In genomic region chr9:112248722-112249121, GRCh38 we compare ENCODE assay signal across 16 cellular contexts.
DNase-seq lines count a peak whose midpoint lies in the region; ATAC-seq, FAIRE-seq and TF ChIP-seq lines count a peak whose summit lies in the region.
"Had no signal": no experiment of that assay in that cellular context is flagged by ENCODE, and none has a peak within 500 bp of the region (broad histone marks: within the 10 kb centered on the region; RNA-seq: fewer than 3 reads in every experiment).

No MANE protein-coding gene starts in this region.

- H3K36me3 ChIP-seq in osteoblast (ENCODE audit: insufficient read depth, low read length) (peaks cover 8% of the 10 kb centered on the region), endodermal cell (ENCODE audit: control insufficient read depth, insufficient read depth, low read length) (peaks cover 38% of the 10 kb centered on the region), small intestine (ENCODE audit: control insufficient read depth in 2 of 2, insufficient read depth in 2 of 2, low read length in 2 of 2) (peaks cover 2 to 14% of the 10 kb centered on the region in 2 donors), psoas muscle (ENCODE audit: insufficient read depth in 1 of 2, low read depth in 1 of 2) (peaks cover 0 to 32% of the 10 kb centered on the region in 2 donors)

- H3K4me3 Mint-ChIP-seq in endodermal cell = no peak overlapping the region
- H3K4me3 Mint-ChIP-seq: immature natural killer cell had no signal

- intact Hi-C loops in psoas muscle (cut with DNase I) = no loop called here

- H3K4me3 ChIP-seq in choroid plexus epithelial cell (ENCODE audit: low read depth, low read length) (no peak overlapping the region), osteoblast (ENCODE audit: insufficient read depth, low read length) (no peak overlapping the region), endodermal cell (ENCODE audit: low read length) (no peak overlapping the region), small intestine (ENCODE audit: low read depth in 1 of 2, low read length in 2 of 2) (no peak overlapping the region), psoas muscle (no peak overlapping the region)
- H3K4me3 ChIP-seq: esophagus squamous epithelium, tibial nerve had no signal

- no peak for TF ChIP-seq CTCF in choroid plexus epithelial cell (conservative IDR thresholded peaks at IDR 0.05; ENCODE audit: low read depth, low read length)
- TF ChIP-seq CTCF in osteoblast (IDR thresholded peaks at IDR 0.05; ENCODE audit: extremely low read depth, low read depth, low read length) = no peak
- no peak for TF ChIP-seq CTCF in endodermal cell (conservative IDR thresholded peaks at IDR 0.05)
- no peak for TF ChIP-seq CTCF in psoas muscle (IDR thresholded peaks at IDR 0.05)

- peak; percentile 28 for FAIRE-seq in G401.6 (lab: Jason Lieb, UNC)
- FAIRE-seq in small intestine (lab: Jason Lieb, UNC) = no peak
- FAIRE-seq: D721Med had no signal

- H3K9me3 Mint-ChIP-seq in endodermal cell = no peaks in the 10 kb centered on the region
- H3K9me3 Mint-ChIP-seq: immature natural killer cell had no signal

- H3K27ac ChIP-seq in osteoblast (ENCODE audit: low read depth, low read length) (peak overlapping the region; percentile 57), endodermal cell (ENCODE audit: low read depth, low read length) (no peak overlapping the region), small intestine (ENCODE audit: low read depth in 1 of 2, low read length in 1 of 2) (no peak overlapping the region), psoas muscle (no peak overlapping the region)
- H3K27ac ChIP-seq: esophagus squamous epithelium, tibial nerve had no signal

- no peak overlapping the region for H2AFZ ChIP-seq in osteoblast (ENCODE audit: low read length)

- H3K4me1 ChIP-seq in osteoblast (ENCODE audit: insufficient read depth, low read length) = peaks cover 12% of the 10 kb centered on the region
- no peaks in the 10 kb centered on the region for H3K4me1 ChIP-seq in endodermal cell (ENCODE audit: control insufficient read depth, insufficient read depth, low read length)
- H3K4me1 ChIP-seq in small intestine (ENCODE audit: control insufficient read depth in 2 of 2, insufficient read depth in 1 of 2, low read depth in 1 of 2, low read length in 1 of 2) = no peaks in the 10 kb centered on the region
- H3K4me1 ChIP-seq in psoas muscle = no peaks in the 10 kb centered on the region
- H3K4me1 ChIP-seq: tibial nerve had no signal

- peak overlapping the region; percentile 12 for H3K4me2 ChIP-seq in osteoblast (ENCODE audit: insufficient read depth, low read length)

- no peak overlapping the region for H3K9ac ChIP-seq in endodermal cell (ENCODE audit: extremely low read depth, low read length, poor library complexity, severe bottlenecking)

- 89 to 94% methylated on average over 1 of the region's 1 CpG for WGBS in endodermal cell (ENCODE audit: insufficient coverage in 1 of 2, insufficient read length in 1 of 2), 2 experiments
- 78 to 84% (median 83%) methylated on average over 1 of the region's 1 CpG for WGBS in small intestine, 3 donors
- WGBS in psoas muscle, 3 donors = 92 to 98% (median 93%) methylated on average over 1 of the region's 1 CpG

- ATAC-seq in GM19463 (IDR thresholded peaks at IDR 0.05; ENCODE audit: unreplicated experiment) = no peak
- ATAC-seq in psoas muscle = no peak
- ATAC-seq: sciatic nerve had no signal

- no peaks in the 10 kb centered on the region for H4K20me1 ChIP-seq in osteoblast (ENCODE audit: insufficient read depth, low read length)

- no peaks in the 10 kb centered on the region for H3K27me3 Mint-ChIP-seq in endodermal cell (ENCODE audit: insufficient read depth)

- H3K27ac Mint-ChIP-seq in endodermal cell = no peak overlapping the region

- peak; percentile 25 for DNase-seq in RKO (ENCODE audit: low spot score)
- peak; percentile 49 for DNase-seq in choroid plexus epithelial cell (ENCODE audit: low read depth)
- peak; percentile 1 for DNase-seq in osteoblast (ENCODE audit: insufficient read length, low spot score, missing footprints)
- no peak for DNase-seq in endodermal cell
- no peak for DNase-seq in small intestine
- DNase-seq in psoas muscle = no peak
- DNase-seq: central memory CD4-positive, alpha-beta T cell; esophagus squamous epithelium; immature natural killer cell; NCI-H1105 treated with DMSO at 0.1 percent for 48 hours; NCI-H446 treated with DMSO at 0.1 percent for 48 hours had no signal

- H3K27me3 ChIP-seq in osteoblast (ENCODE audit: insufficient read depth, low read length) (no peaks in the 10 kb centered on the region), endodermal cell (ENCODE audit: control insufficient read depth, insufficient read depth, low read length, poor library complexity, severe bottlenecking) (no peaks in the 10 kb centered on the region), small intestine (ENCODE audit: control insufficient read depth in 2 of 2, insufficient read depth in 2 of 2, low read length in 2 of 2) (no peaks in the 10 kb centered on the region), psoas muscle (ENCODE audit: insufficient read depth in 3 of 3, low read length in 2 of 3) (no peaks in the 10 kb centered on the region)
- H3K27me3 ChIP-seq: esophagus squamous epithelium, tibial nerve had no signal

- H3K36me3 Mint-ChIP-seq in endodermal cell (ENCODE audit: low read depth) = peaks cover 25% of the 10 kb centered on the region

- H3K9me3 ChIP-seq in osteoblast (ENCODE audit: low read depth, low read length) (no peaks in the 10 kb centered on the region), endodermal cell (ENCODE audit: control insufficient read depth, low read length) (no peaks in the 10 kb centered on the region), small intestine (ENCODE audit: control insufficient read depth, low read depth) (no peaks in the 10 kb centered on the region), psoas muscle (no peaks in the 10 kb centered on the region)
- H3K9me3 ChIP-seq: esophagus squamous epithelium, tibial nerve had no signal

- H3K79me2 ChIP-seq in osteoblast (ENCODE audit: insufficient read depth, low read length) = peaks cover 37% of the 10 kb centered on the region

- H3K4me1 Mint-ChIP-seq in endodermal cell = no peaks in the 10 kb centered on the region

Comparison
In these comparisons a context has a peak if more than half of its experiments do, and no peak if none do; other contexts are left out.
1. DNase-seq: peak in RKO (single experiment), choroid plexus epithelial cell (single experiment) and osteoblast (single experiment); none in endodermal cell (single experiment), small intestine (single experiment) and psoas muscle (0 of 2).